8 cellular contexts compared by ENCODE assay signal in the genomic region with DNA sequence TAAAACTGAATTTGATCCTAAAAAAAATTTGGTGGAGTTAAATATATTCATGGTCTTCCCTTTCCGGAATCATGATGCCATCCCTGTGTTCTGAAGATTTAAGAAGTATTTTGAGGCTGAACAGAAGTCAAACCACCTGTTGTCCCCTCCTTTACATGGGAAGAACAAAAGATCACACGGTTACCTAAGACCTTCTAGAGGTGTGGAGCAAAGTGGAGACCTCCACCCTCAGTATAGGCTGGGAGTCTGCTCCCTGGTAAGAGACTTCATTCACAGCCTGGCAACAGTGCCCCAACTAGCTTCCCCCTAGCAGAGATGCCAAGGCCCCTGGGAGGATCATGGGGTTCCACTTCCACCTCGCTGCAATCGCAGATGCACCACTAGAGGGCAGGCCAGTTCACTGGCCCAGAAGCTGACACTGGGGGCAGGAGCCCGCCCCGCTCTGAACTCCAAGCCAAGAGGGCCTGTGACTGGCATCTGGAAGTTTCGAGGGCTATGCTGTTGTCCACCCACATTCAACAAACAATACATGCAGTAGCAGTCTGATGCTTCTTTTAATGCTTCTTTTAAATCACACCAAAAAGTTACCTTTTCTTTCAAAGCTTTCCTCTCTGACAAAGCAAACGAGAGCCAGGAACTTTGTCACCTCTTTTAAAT. TPM values are rescaled to one million over a fixed set of nuclear protein-coding genes. Genes with fewer than 3 reads are reported as not detected.
DNase-seq lines count a peak whose midpoint lies in the region; ATAC-seq, FAIRE-seq and TF ChIP-seq lines count a peak whose summit lies in the region.

No MANE protein-coding gene starts in this region.

- TF ChIP-seq CTCF in pancreas (IDR thresholded peaks at IDR 0.05) (peak; percentile 81 to 89 (median 86)), tibial nerve (IDR thresholded peaks at IDR 0.05) (peak; percentile 78 to 93 (median 88))

- ATAC-seq in GM21619 (IDR thresholded peaks at IDR 0.05; ENCODE audit: unreplicated experiment) (peak; percentile 66), pancreas (peak; percentile 74 to 84 (median 80))

- H3K27ac ChIP-seq in pancreas = no peak overlapping the region
- peak overlapping the region in 2 of 4 donors; percentile 10 to 46 for H3K27ac ChIP-seq in tibial nerve

- no peak for FAIRE-seq in pancreas (lab: Jason Lieb, UNC)

- TF ChIP-seq RAD21 in Ishikawa (IDR thresholded peaks at IDR 0.05; ENCODE audit: low read depth) = peak; percentile 84

- H3K4me1 ChIP-seq in pancreas (peaks cover 3 to 4% (median 4%) of the 10 kb centered on the region in 3 donors), tibial nerve (peaks cover 0 to 24% (median 6%) of the 10 kb centered on the region in 4 donors)

- DNase-seq in EL = peak; percentile 61
- DNase-seq in activated T-helper 2 cell treated with anti-CD3 and anti-CD28 coated beads, Interferon-gamma antibody, Interleukin-2, Interleukin-4, amounts not matched to agents 10 μg/mL and 5 μg/mL and 100 μg/mL, durations not matched to agents 14 hours and 24 hours and 36 hours (ENCODE audit: low spot score) = peak; percentile 74
- DNase-seq in foreskin melanocyte = peak; percentile 56
- peak; percentile 60 to 84 (median 74) for DNase-seq in pancreas
- peak; percentile 37 to 62 for DNase-seq in tibial nerve (ENCODE audit: low spot score in 2 of 2)

- H3K9me3 ChIP-seq in pancreas (no peaks in the 10 kb centered on the region), tibial nerve (no peaks in the 10 kb centered on the region)

- H3K4me3 Mint-ChIP-seq in activated T-helper 2 cell treated with anti-CD3 and anti-CD28 coated beads, Interferon-gamma antibody, Interleukin-2, Interleukin-4, amounts not matched to agents 10 μg/mL and 5 μg/mL and 100 μg/mL, durations not matched to agents 14 hours and 24 hours and 36 hours (ENCODE audit: low read depth) = no peak overlapping the region

- H3K36me3 ChIP-seq in pancreas (no peaks in the 10 kb centered on the region), tibial nerve (no peaks in the 10 kb centered on the region)

- H3K4me1 Mint-ChIP-seq in activated T-helper 2 cell treated with anti-CD3 and anti-CD28 coated beads, Interferon-gamma antibody, Interleukin-2, Interleukin-4, amounts not matched to agents 10 μg/mL and 5 μg/mL and 100 μg/mL, durations not matched to agents 14 hours and 24 hours and 36 hours (ENCODE audit: low read depth) = peaks cover 30% of the 10 kb centered on the region

- no peaks in the 10 kb centered on the region for H3K9me3 Mint-ChIP-seq in activated T-helper 2 cell treated with anti-CD3 and anti-CD28 coated beads, Interferon-gamma antibody, Interleukin-2, Interleukin-4, amounts not matched to agents 10 μg/mL and 5 μg/mL and 100 μg/mL, durations not matched to agents 14 hours and 24 hours and 36 hours

- TF ChIP-seq POLR2A in Raji (IDR thresholded peaks at IDR 0.05; ENCODE audit: insufficient read depth, low read depth, low read length) (0 out of 2 replicates have a peak, but pooled peaks have one; percentile 13), tibial nerve (IDR thresholded peaks at IDR 0.05) (no peak)

- no peak overlapping the region for H3K4me3 ChIP-seq in pancreas
- H3K4me3 ChIP-seq in tibial nerve = no peak overlapping the region

- intact Hi-C loops in activated T-helper 2 cell treated with anti-CD3 and anti-CD28 coated beads, Interferon-gamma antibody, Interleukin-2, Interleukin-4, amounts not matched to agents 10 μg/mL and 5 μg/mL and 100 μg/mL, durations not matched to agents 14 hours and 24 hours and 36 hours (cut with micrococcal nuclease) = loop anchor here (1.0 to 10.0 kb wide), 5 partner anchors 15 to 1213 kb away; a partner anchor contains a TSS
- intact Hi-C loops in pancreas (cut with DNase I) = no loop called here

- 31 to 32% methylated on average over 8 of the region's 8 CpGs for WGBS in pancreas, 2 donors
- 31 to 33% methylated on average over 8 of the region's 8 CpGs for WGBS in tibial nerve, 2 donors

- H3K27ac Mint-ChIP-seq in activated T-helper 2 cell treated with anti-CD3 and anti-CD28 coated beads, Interferon-gamma antibody, Interleukin-2, Interleukin-4, amounts not matched to agents 10 μg/mL and 5 μg/mL and 100 μg/mL, durations not matched to agents 14 hours and 24 hours and 36 hours = peak overlapping the region; percentile 47

- TF ChIP-seq EP300 in Ishikawa (IDR thresholded peaks at IDR 0.05; ENCODE audit: borderline replicate concordance) (no peak), tibial nerve (IDR thresholded peaks at IDR 0.05) (peak in 1 of 2 donors; percentile 21)

- H3K27me3 ChIP-seq in pancreas (no peaks in the 10 kb centered on the region), tibial nerve (no peaks in the 10 kb centered on the region)

- no peaks in the 10 kb centered on the region for H3K36me3 Mint-ChIP-seq in activated T-helper 2 cell treated with anti-CD3 and anti-CD28 coated beads, Interferon-gamma antibody, Interleukin-2, Interleukin-4, amounts not matched to agents 10 μg/mL and 5 μg/mL and 100 μg/mL, durations not matched to agents 14 hours and 24 hours and 36 hours (ENCODE audit: low read depth)

- no peaks in the 10 kb centered on the region for H3K27me3 Mint-ChIP-seq in activated T-helper 2 cell treated with anti-CD3 and anti-CD28 coated beads, Interferon-gamma antibody, Interleukin-2, Interleukin-4, amounts not matched to agents 10 μg/mL and 5 μg/mL and 100 μg/mL, durations not matched to agents 14 hours and 24 hours and 36 hours (ENCODE audit: low read depth)

TF ChIP-seq in Ishikawa, 13 proteins besides CTCF, POLR2A, EP300 and RAD21:
- TF ChIP-seq FOXM1 (IDR thresholded peaks at IDR 0.05; ENCODE audit: borderline replicate concordance, low read depth) (no peak), YY1 (IDR thresholded peaks at IDR 0.05; ENCODE audit: low read depth) (no peak), CREB1 (IDR thresholded peaks at IDR 0.05; ENCODE audit: low read depth) (no peak), TCF12 (IDR thresholded peaks at IDR 0.05; ENCODE audit: low read depth) (no peak)

RNA-seq across cellular contexts. Expression of a gene that starts 19.5 kb away (rescaled TPM):
- total RNA-seq in activated T-helper 2 cell treated with anti-CD3 and anti-CD28 coated beads, Interferon-gamma antibody, Interleukin-2, Interleukin-4, amounts not matched to agents 10 μg/mL and 5 μg/mL and 100 μg/mL, durations not matched to agents 14 hours and 24 hours and 36 hours = 34.4 and 34.8 TPM in 2 replicates
- 10 to 100 TPM; 22.0 to 33.7 (median 29.9) TPM for total RNA-seq in pancreas
- 10 to 100 TPM; 15.0 to 18.7 TPM for polyA plus RNA-seq in pancreas
- 10 to 100 TPM; 25.3 to 30.4 (median 26.7) TPM for total RNA-seq in tibial nerve

RNA-seq across cellular contexts. Expression of a gene that starts 40.1 kb away (rescaled TPM):
- 6.3 and 7.2 TPM in 2 replicates for total RNA-seq in activated T-helper 2 cell treated with anti-CD3 and anti-CD28 coated beads, Interferon-gamma antibody, Interleukin-2, Interleukin-4, amounts not matched to agents 10 μg/mL and 5 μg/mL and 100 μg/mL, durations not matched to agents 14 hours and 24 hours and 36 hours
- total RNA-seq in pancreas = 10 to 100 TPM in 4 of 6 donors, 1 to 10 TPM in 2; 7.6 to 15.4 (median 12.1) TPM
- polyA plus RNA-seq in pancreas = 1 to 10 TPM; 2.8 to 6.2 TPM
- total RNA-seq in tibial nerve = 10 to 100 TPM; 10.9 to 21.3 (median 15.2) TPM

RNA-seq across cellular contexts. Expression of a gene that starts 56.9 kb away (rescaled TPM):
- 0.34 and 0.78 TPM in 2 replicates for total RNA-seq in activated T-helper 2 cell treated with anti-CD3 and anti-CD28 coated beads, Interferon-gamma antibody, Interleukin-2, Interleukin-4, amounts not matched to agents 10 μg/mL and 5 μg/mL and 100 μg/mL, durations not matched to agents 14 hours and 24 hours and 36 hours
- total RNA-seq in pancreas (under 1 TPM in 5 of 6 donors, not detected in 1; 0.14 to 0.75 (median 0.31) TPM), tibial nerve (1 to 10 TPM in 1 of 4 donors, under 1 TPM in 1, not detected in 2; 0.84 to 3.6 TPM)
- under 1 TPM; 0.23 to 0.27 TPM for polyA plus RNA-seq in pancreas
